Comparison of ENCODE assay signal across 8 cellular contexts in genomic region chr2:126971481-126972271, GRCh38.
A peak's percentile ranks its signal among the peaks of the same experiment; 100 is the strongest.
DNase-seq lines count a peak whose midpoint lies in the region; ATAC-seq and TF ChIP-seq lines count a peak whose summit lies in the region.

No MANE protein-coding gene starts in this region.

- WGBS in lower leg skin, 2 donors, result 2 to 5% methylated on average over 25 to 28 of the region's 43 CpGs

- no peak for TF ChIP-seq POLR2A in lower leg skin (IDR thresholded peaks at IDR 0.05)

- intact Hi-C loops in colonic mucosa (cut with DNase I) (loop anchor here (5.0 kb wide), 1 partner anchor 444 kb away; no protein-coding TSS in a partner anchor), lower leg skin (cut with DNase I; ENCODE audit: low total_unique reads) (no loop called here)

- H3K4me3 ChIP-seq in AG04450 (ENCODE audit: low read depth, low read length) (peak overlapping the region; percentile 48), colonic mucosa (peak overlapping the region; percentile 49), lower leg skin (ENCODE audit: low read depth, poor library complexity, severe bottlenecking) (no peak overlapping the region)

- no peaks in the 10 kb centered on the region for H3K36me3 ChIP-seq in colonic mucosa

- DNase-seq in AG04450 (ENCODE audit: low read depth, low spot score) (peak; percentile 21), NCI-H226 (peak; percentile 46), colonic mucosa (peak; percentile 63), lower leg skin (ENCODE audit: low spot score in 2 of 2) (peak; percentile 48 to 92)
- DNase-seq in activated CD4-positive, alpha-beta T cell treated with anti-CD3 and anti-CD28 coated beads for 48 hours, result peak; percentile 81
- peak; percentile 43 to 63 for DNase-seq in stimulated activated CD4-positive, alpha-beta T cell treated with anti-CD3 and anti-CD28 coated beads, Interleukin-4, amount 100 ng/mL, for 48 hours (ENCODE audit: low read depth in 2 of 2)

- H3K27me3 ChIP-seq in AG04450 (ENCODE audit: control insufficient read depth, insufficient read depth, low read length), result peaks cover 16% of the 10 kb centered on the region
- H3K27me3 ChIP-seq in colonic mucosa, result no peaks in the 10 kb centered on the region

- POLR2A ChIA-PET in AG04450 (lab: Yijun Ruan, JAX), result interaction anchor here (1.1 kb wide), 1 partner anchor 15 kb away, joined by 4 read pairs; no protein-coding TSS in a partner anchor

- H3K4me1 ChIP-seq in colonic mucosa, result peaks cover 4% of the 10 kb centered on the region

- peak overlapping the region in 1 of 2 donors; percentile 43 for H3K9ac ChIP-seq in colonic mucosa (ENCODE audit: low read depth in 2 of 2, low read length in 2 of 2)

- H3K9me3 ChIP-seq in AG04450 (ENCODE audit: control insufficient read depth, insufficient read depth, low read length) (peaks cover 7% of the 10 kb centered on the region; the same call in 1 of the 2 replicates), colonic mucosa (no peaks in the 10 kb centered on the region)

- CTCF ChIA-PET in AG04450 (lab: Charles Lee), result interaction anchor here (0.6 to 2.6 kb wide), 30 partner anchors 8 to 880 kb away, joined by 3 to 17 read pairs (median 4); no protein-coding TSS in a partner anchor

- peak; percentile 90 for TF ChIP-seq CTCF in AG04450 (IDR thresholded peaks at IDR 0.05; ENCODE audit: low read depth, low read length)
- TF ChIP-seq CTCF in colonic mucosa (IDR thresholded peaks at IDR 0.05), result peak; percentile 94
- peak in 1 of 3 donors; percentile 28 for TF ChIP-seq CTCF in lower leg skin (IDR thresholded peaks at IDR 0.05)

- ATAC-seq in GM18519 (IDR thresholded peaks at IDR 0.05; ENCODE audit: low FRiP score, unreplicated experiment), result peak; percentile 94
- ATAC-seq in HG03060 (IDR thresholded peaks at IDR 0.05; ENCODE audit: low read depth, unreplicated experiment), result peak; percentile 76

- H3K27ac ChIP-seq in AG04450 (ENCODE audit: low read depth, low read length) (no peak overlapping the region), colonic mucosa (no peak overlapping the region)

Comparison
In these comparisons a context has a peak if more than half of its experiments do, and no peak if none do; other contexts are left out.
1. DNase-seq: peak in every context shown above with its lines; median percentile 81 in activated CD4-positive, alpha-beta T cell treated with anti-CD3 and anti-CD28 coated beads for 48 hours; 70 in lower leg skin; 63 in colonic mucosa; 53 in stimulated activated CD4-positive, alpha-beta T cell treated with anti-CD3 and anti-CD28 coated beads, Interleukin-4, amount 100 ng/mL, for 48 hours; 46 in NCI-H226; 21 in AG04450.